26 cellular contexts compared by ENCODE assay signal in the genomic region with DNA sequence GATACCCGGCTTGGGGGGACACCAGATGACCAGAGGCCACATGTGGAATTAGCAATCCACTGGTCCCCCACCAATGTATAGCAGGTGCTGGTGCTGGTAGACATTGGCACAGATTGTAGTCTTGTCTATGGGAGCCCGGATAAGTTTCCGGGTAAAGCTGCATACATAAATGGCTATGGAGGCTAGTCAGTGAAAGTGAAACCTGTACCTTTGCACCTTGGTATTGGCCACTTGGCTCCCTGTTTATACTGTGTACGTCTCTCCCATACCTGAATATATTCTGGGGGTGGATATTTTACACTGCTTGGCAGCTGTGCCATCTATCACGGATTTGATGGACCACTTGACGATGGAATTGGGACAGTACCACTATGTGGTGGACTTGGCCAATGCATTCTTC. TPM values are rescaled to one million over a fixed set of nuclear protein-coding genes. Genes with fewer than 3 reads are reported as not detected.
A peak's percentile ranks its signal among the peaks of the same experiment; 100 is the strongest.
DNase-seq lines count a peak whose midpoint lies in the region; ATAC-seq, FAIRE-seq and TF ChIP-seq lines count a peak whose summit lies in the region.
"Had no signal": no experiment of that assay in that cellular context is flagged by ENCODE, and none has a peak within 500 bp of the region (broad histone marks: within the 10 kb centered on the region; RNA-seq: fewer than 3 reads in every experiment).

No MANE protein-coding gene starts in this region.

- POLR2A ChIA-PET in HepG2 (lab: Yijun Ruan, JAX), result no interaction called here
- POLR2A ChIA-PET in PC-3 (lab: Charles Lee; ENCODE audit: unreplicated experiment), result no interaction called here

- peak; percentile 36; the same call in 1 of the 3 replicates for ATAC-seq in HepG2
- no peak for ATAC-seq in right lobe of liver
- peak; percentile 50 for ATAC-seq in mucosa of descending colon
- no peak for ATAC-seq in HG03460 (IDR thresholded peaks at IDR 0.05; ENCODE audit: unreplicated experiment)
- no peak for ATAC-seq in PC-3
- ATAC-seq: GM12878 had no signal

- no peaks in the 10 kb centered on the region for H3F3A ChIP-seq in PC-3 (ENCODE audit: low read length, unreplicated experiment)

- H3K4me1 ChIP-seq in HepG2 (ENCODE audit: insufficient read depth, low read length) (peaks cover 7% of the 10 kb centered on the region), right lobe of liver (no peaks in the 10 kb centered on the region), mucosa of descending colon (ENCODE audit: low read depth) (no peaks in the 10 kb centered on the region), PC-3 (ENCODE audit: insufficient read depth, low read length) (0 out of 2 replicates have a peak, but pooled peaks cover 6% of the 10 kb centered on the region)
- H3K4me1 ChIP-seq: BE2C had no signal

- H3K36me3 ChIP-seq in HepG2 (replicated peaks in 1 of 2; ENCODE audit: control insufficient read depth in 1 of 2, insufficient read depth in 2 of 2, low read length in 2 of 2) (no peaks in the 10 kb centered on the region), right lobe of liver (no peaks in the 10 kb centered on the region), mucosa of descending colon (ENCODE audit: low read depth) (no peaks in the 10 kb centered on the region), PC-3 (ENCODE audit: low read depth, low read length) (no peaks in the 10 kb centered on the region)
- H3K36me3 ChIP-seq: BE2C, BLaER1 had no signal

- peaks cover 0 to 4% of the 10 kb centered on the region in 2 experiments; a peak in 1 of 5 replicates for H3K27me3 ChIP-seq in HepG2 (ENCODE audit: control insufficient read depth in 1 of 2, insufficient read depth in 2 of 2, low read length in 2 of 2)
- H3K27me3 ChIP-seq in right lobe of liver, result no peaks in the 10 kb centered on the region
- H3K27me3 ChIP-seq in PC-3 (ENCODE audit: low read length), result peaks cover 5% of the 10 kb centered on the region; the same call in 1 of the 2 replicates

- H3K4me3 ChIP-seq in HepG2 (replicated peaks in 1 of 3; ENCODE audit: insufficient read depth in 1 of 3, low read depth in 2 of 3, low read length in 3 of 3), result no peak overlapping the region
- H3K4me3 ChIP-seq in right lobe of liver, result no peak overlapping the region
- no peak overlapping the region for H3K4me3 ChIP-seq in mucosa of descending colon
- H3K4me3 ChIP-seq in PC-3 (ENCODE audit: low read length), result no peak overlapping the region
- H3K4me3 ChIP-seq: BLaER1, GM12878 had no signal

- no peak for FAIRE-seq in HepG2 (lab: Jason Lieb, UNC)
- FAIRE-seq in urothelium cell line (lab: Jason Lieb, UNC), result peak; percentile 81
- FAIRE-seq: A204.1, GM12878, GM12892, GM18507 had no signal

- H3K9me3 ChIP-seq in HepG2 (ENCODE audit: low read length) (no peaks in the 10 kb centered on the region), right lobe of liver (no peaks in the 10 kb centered on the region), mucosa of descending colon (no peaks in the 10 kb centered on the region), PC-3 (ENCODE audit: low read length) (no peaks in the 10 kb centered on the region)
- H3K9me3 ChIP-seq: BE2C had no signal

- no TSS peak for BruUV-seq in HepG2 (replicated peaks; lab: Mats Ljungman, UMichigan)
- no TSS peak for BruUV-seq in PC-3 (replicated peaks; lab: Mats Ljungman, UMichigan)

- H3K79me2 ChIP-seq in HepG2 (ENCODE audit: insufficient read depth, low read length), result no peaks in the 10 kb centered on the region
- H3K79me2 ChIP-seq in PC-3 (ENCODE audit: low read length), result no peaks in the 10 kb centered on the region

- CTCF ChIA-PET in HepG2 (lab: Yijun Ruan, JAX; ENCODE audit: low intra/inter-chr PET ratio, low total read pairs) (no interaction called here), PC-3 (lab: Charles Lee) (no interaction called here)

- H3K9ac ChIP-seq in HepG2 (ENCODE audit: insufficient read depth, low read depth, low read length) (no peak overlapping the region), PC-3 (ENCODE audit: low read length) (no peak overlapping the region)
- H3K9ac ChIP-seq: BLaER1 had no signal

- H3K4me2 ChIP-seq in HepG2 (ENCODE audit: low read depth, low read length), result peak overlapping the region; percentile 21; the same call in 1 of the 2 replicates
- H3K4me2 ChIP-seq in PC-3 (ENCODE audit: low read length), result no peak overlapping the region
- H3K4me2 ChIP-seq: BLaER1 had no signal

- DNase-seq in HepG2 (ENCODE audit: low spot score) (no peak), right lobe of liver (no peak), mucosa of descending colon (no peak), urothelium cell line (ENCODE audit: low spot score) (no peak), PC-3 (no peak)
- DNase-seq: 8988T; ACHN; BE2C; C1 segment of cervical spinal cord; CD4-positive, alpha-beta memory T cell; CD4-positive, CD25-positive, alpha-beta regulatory T cell; CD8-positive, alpha-beta memory T cell; COR-L47; DMS 273 treated with DMSO at 0.1 percent for 48 hours; DMS153; DMS53; DMS79; DND-41; EL; GDM1 had no signal

- no peak for TF ChIP-seq CTCF in HepG2 (CRISPR knock-in tag; IDR thresholded peaks at IDR 0.05)
- no peak for TF ChIP-seq CTCF in right lobe of liver (IDR thresholded peaks at IDR 0.05)
- TF ChIP-seq CTCF in mucosa of descending colon (IDR thresholded peaks at IDR 0.05), result no peak
- TF ChIP-seq CTCF in PC-3 (conservative IDR thresholded peaks at IDR 0.05; ENCODE audit: low read depth, low read length), result no peak

- H2AFZ ChIP-seq in HepG2 (ENCODE audit: low read length) (no peak overlapping the region), PC-3 (ENCODE audit: low read length) (no peak overlapping the region)

- no peaks in the 10 kb centered on the region for H4K20me1 ChIP-seq in HepG2 (ENCODE audit: insufficient read depth, low read length)
- no peaks in the 10 kb centered on the region for H4K20me1 ChIP-seq in PC-3 (ENCODE audit: low read length)
- H4K20me1 ChIP-seq: BLaER1 had no signal

- intact Hi-C loops in HepG2 (cut with micrococcal nuclease; ENCODE audit: unreplicated experiment) (no loop called here), right lobe of liver (cut with DNase I) (no loop called here), mucosa of descending colon (cut with DNase I, micrococcal nuclease) (no loop called here), PC-3 (cut with micrococcal nuclease) (no loop called here)

- in situ Hi-C loops in HepG2 (cut with HindIII; ENCODE audit: extremely low pct_ligation_motif_present, low pct_unique_long_range_greater_than_20kb), result no loop called here

- H3K27ac ChIP-seq in HepG2 (ENCODE audit: extremely low read length, insufficient read depth, low read length) (no peak overlapping the region), right lobe of liver (no peak overlapping the region), PC-3 (ENCODE audit: low read length) (no peak overlapping the region)
- H3K27ac ChIP-seq: BLaER1 had no signal

- TF ChIP-seq POLR2A in HepG2 (IDR thresholded peaks at IDR 0.05; ENCODE audit: insufficient read depth in 1 of 2, low read depth in 2 of 2, low read length in 2 of 2) (no peak), right lobe of liver (IDR thresholded peaks at IDR 0.05) (no peak)

- WGBS in HepG2 (ENCODE audit: low lambda C conversion rate), result 22% methylated on average over 6 of the region's 6 CpGs
- WGBS in right lobe of liver (ENCODE audit: insufficient coverage, low coverage, low lambda C conversion rate, missing lambda C conversion rate), result 94% methylated on average over 5 of the region's 6 CpGs

- no peak for TF ChIP-seq RAD21 in HepG2 (CRISPR knock-in tag; IDR thresholded peaks at IDR 0.05)

- TF ChIP-seq EP300 in HepG2 (IDR thresholded peaks at IDR 0.05; ENCODE audit: low read depth in 2 of 2, low read length in 2 of 2) (no peak), HepG2 (CRISPR knock-in tag; IDR thresholded peaks at IDR 0.05; ENCODE audit: borderline replicate concordance) (no peak)

- no peaks in the 10 kb centered on the region for H3K9me2 ChIP-seq in PC-3 (replicated peaks; ENCODE audit: low read length)

RNA-seq across cellular contexts. Expression of a gene that starts 5.6 kb away (rescaled TPM):
- total RNA-seq in HepG2 (2016; rRNA removed; fragmentation: Illumina TruSeq; extraction: Trizol), result 15.5 and 16.7 TPM in 2 replicates
- 1.9 and 2.5 TPM in 2 replicates for total RNA-seq in HepG2 (2016; cell fraction: cytosol; rRNA removed; fragmentation: Illumina TruSeq; extraction: Trizol; ENCODE audit: low read depth)
- 14.8 and 17.2 TPM in 2 replicates for total RNA-seq in HepG2 (2016; cell fraction: insoluble cytoplasmic fraction; rRNA removed; fragmentation: Illumina TruSeq; extraction: Trizol)
- total RNA-seq in HepG2 (2016; cell fraction: membrane; rRNA removed; fragmentation: Illumina TruSeq; extraction: Trizol), result 9.3 and 10.2 TPM in 2 replicates
- total RNA-seq in HepG2 (2016; cell fraction: nucleus; rRNA removed; fragmentation: Illumina TruSeq; extraction: Trizol), result 21.2 and 23.1 TPM in 2 replicates
- 3.1 and 3.8 TPM in 2 replicates for polyA plus RNA-seq in HepG2 (2011; rRNA removed)
- polyA plus RNA-seq in HepG2 (2011; cell fraction: cytosol; rRNA removed), result 1.9 and 2.8 TPM in 2 replicates
- 4.5 and 5.1 TPM in 2 replicates for polyA plus RNA-seq in HepG2 (2011; cell fraction: nucleus; rRNA removed)
- polyA plus RNA-seq in HepG2 (2012), result 5.9 and 7.7 TPM in 2 replicates
- 1.2 TPM in 2 replicates for polyA plus RNA-seq in HepG2 (2016; cell fraction: cytosol; fragmentation: Illumina TruSeq; extraction: Trizol; ENCODE audit: low read depth)
- polyA plus RNA-seq in HepG2 (2016; cell fraction: insoluble cytoplasmic fraction; fragmentation: Illumina TruSeq; extraction: Trizol; ENCODE audit: low read depth), result 11.5 and 12.0 TPM in 2 replicates
- polyA plus RNA-seq in HepG2 (2016; cell fraction: membrane; fragmentation: Illumina TruSeq; extraction: Trizol; ENCODE audit: low read depth), result 3.6 and 4.8 TPM in 2 replicates
- polyA plus RNA-seq in HepG2 (2016; cell fraction: nucleus; fragmentation: Illumina TruSeq; extraction: Trizol; ENCODE audit: insufficient read depth, low read depth), result 11.2 and 11.6 TPM in 2 replicates
- 2.8 and 5.2 TPM in 2 replicates for polyA minus RNA-seq in HepG2 (2011; rRNA and poly(A)+ RNA removed; ENCODE audit: low replicate concordance)
- 6.3 and 8.1 TPM in 2 replicates for polyA minus RNA-seq in HepG2 (2011; cell fraction: cytosol; rRNA and poly(A)+ RNA removed)
- polyA minus RNA-seq in HepG2 (2011; cell fraction: nucleus; rRNA and poly(A)+ RNA removed), result 37.7 and 39.1 TPM in 2 replicates
- total RNA-seq in right lobe of liver, result 10 to 100 TPM in 5 of 6 experiments, 1 to 10 TPM in 1; 8.5 to 16.8 (median 13.8) TPM
- 1 to 10 TPM; 2.6 to 5.3 (median 4.8) TPM for total RNA-seq in mucosa of descending colon
- total RNA-seq in PC-3 (2014; rRNA removed), result 4.2 and 5.4 TPM in 2 replicates

RNA-seq across cellular contexts. Expression of a gene that starts 48.7 kb away (rescaled TPM):
- total RNA-seq in HepG2 (2016; rRNA removed; fragmentation: Illumina TruSeq; extraction: Trizol) (1.2 and 1.6 TPM in 2 replicates), right lobe of liver (10 to 100 TPM; 28.3 to 82.5 (median 51.7) TPM), mucosa of descending colon (10 to 100 TPM; 41.6 to 60.1 (median 50.2) TPM), PC-3 (2014; rRNA removed) (8.6 and 14.6 TPM in 2 replicates)
- 0.71 and 1.4 TPM in 2 replicates for total RNA-seq in HepG2 (2016; cell fraction: cytosol; rRNA removed; fragmentation: Illumina TruSeq; extraction: Trizol; ENCODE audit: low read depth)
- total RNA-seq in HepG2 (2016; cell fraction: insoluble cytoplasmic fraction; rRNA removed; fragmentation: Illumina TruSeq; extraction: Trizol), result 1.1 and 1.3 TPM in 2 replicates
- 0.65 and 1.0 TPM in 2 replicates for total RNA-seq in HepG2 (2016; cell fraction: membrane; rRNA removed; fragmentation: Illumina TruSeq; extraction: Trizol)
- 2.6 and 3.1 TPM in 2 replicates for total RNA-seq in HepG2 (2016; cell fraction: nucleus; rRNA removed; fragmentation: Illumina TruSeq; extraction: Trizol)
- 35.1 and 36.2 TPM in 2 replicates for polyA plus RNA-seq in HepG2 (2011; rRNA removed)
- polyA plus RNA-seq in HepG2 (2011; cell fraction: cytosol; rRNA removed), result 18.9 and 26.8 TPM in 2 replicates
- polyA plus RNA-seq in HepG2 (2011; cell fraction: nucleus; rRNA removed), result 61.6 and 61.9 TPM in 2 replicates
- polyA plus RNA-seq in HepG2 (2012), result 38.3 and 45.6 TPM in 2 replicates
- polyA plus RNA-seq in HepG2 (2016; cell fraction: cytosol; fragmentation: Illumina TruSeq; extraction: Trizol; ENCODE audit: low read depth), result 0.19 and 0.20 TPM in 2 replicates
- 1.0 and 1.2 TPM in 2 replicates for polyA plus RNA-seq in HepG2 (2016; cell fraction: insoluble cytoplasmic fraction; fragmentation: Illumina TruSeq; extraction: Trizol; ENCODE audit: low read depth)
- 0.33 and 0.39 TPM in 2 replicates for polyA plus RNA-seq in HepG2 (2016; cell fraction: membrane; fragmentation: Illumina TruSeq; extraction: Trizol; ENCODE audit: low read depth)
- polyA plus RNA-seq in HepG2 (2016; cell fraction: nucleus; fragmentation: Illumina TruSeq; extraction: Trizol; ENCODE audit: insufficient read depth, low read depth), result 1.3 and 1.8 TPM in 2 replicates
- 22.1 and 78.9 TPM in 2 replicates for polyA minus RNA-seq in HepG2 (2011; rRNA and poly(A)+ RNA removed; ENCODE audit: low replicate concordance)
- 20.6 and 29.7 TPM in 2 replicates for polyA minus RNA-seq in HepG2 (2011; cell fraction: cytosol; rRNA and poly(A)+ RNA removed)
- polyA minus RNA-seq in HepG2 (2011; cell fraction: nucleus; rRNA and poly(A)+ RNA removed), result 290 and 300 TPM in 2 replicates

Comparison
In these comparisons a context has a peak if more than half of its experiments do, and no peak if none do; other contexts are left out.
1. ATAC-seq: peak in HepG2 (single experiment) and mucosa of descending colon (single experiment); none in right lobe of liver (0 of 4), HG03460 (single experiment) and PC-3 (single experiment).